1 cellular context compared by ENCODE assay signal in genomic region chr1:156748670-156749428, GRCh38.
A peak's percentile ranks its signal among the peaks of the same experiment; 100 is the strongest.
TF ChIP-seq lines count a peak whose summit lies in the region.

No MANE protein-coding gene starts in this region.

TF ChIP-seq in K562, 482 proteins besides CTCF, POLR2A, EP300 and RAD21 (continued from another document and continues in another):
- no peak for TF ChIP-seq NR0B1 (IDR thresholded peaks at IDR 0.05; ENCODE audit: partially characterized antibody)
- peak; percentile 72 for TF ChIP-seq ZBTB40 (IDR thresholded peaks at IDR 0.05)
- TF ChIP-seq ZBTB40 (CRISPR knock-in tag; IDR thresholded peaks at IDR 0.05), result no peak
- no peak for TF ChIP-seq ZNF398 (CRISPR knock-in tag; IDR thresholded peaks at IDR 0.05)
- TF ChIP-seq ZNF592 (IDR thresholded peaks at IDR 0.05), result peak; percentile 57; the same call in 1 of the 2 replicates
- no peak for TF ChIP-seq KLF10 (CRISPR knock-in tag; IDR thresholded peaks at IDR 0.05)
- TF ChIP-seq MGA (IDR thresholded peaks at IDR 0.05), result no peak
- TF ChIP-seq ZNF165 (CRISPR knock-in tag; IDR thresholded peaks at IDR 0.05; ENCODE audit: borderline replicate concordance), result no peak
- no peak for TF ChIP-seq ZBTB12 (CRISPR knock-in tag; IDR thresholded peaks at IDR 0.05)
- no peak for TF ChIP-seq L3MBTL2 (IDR thresholded peaks at IDR 0.05)
- no peak for TF ChIP-seq THAP12 (CRISPR knock-in tag; IDR thresholded peaks at IDR 0.05)
- no peak for TF ChIP-seq BCL6 (CRISPR knock-in tag; IDR thresholded peaks at IDR 0.05)
